In the genomic region with DNA sequence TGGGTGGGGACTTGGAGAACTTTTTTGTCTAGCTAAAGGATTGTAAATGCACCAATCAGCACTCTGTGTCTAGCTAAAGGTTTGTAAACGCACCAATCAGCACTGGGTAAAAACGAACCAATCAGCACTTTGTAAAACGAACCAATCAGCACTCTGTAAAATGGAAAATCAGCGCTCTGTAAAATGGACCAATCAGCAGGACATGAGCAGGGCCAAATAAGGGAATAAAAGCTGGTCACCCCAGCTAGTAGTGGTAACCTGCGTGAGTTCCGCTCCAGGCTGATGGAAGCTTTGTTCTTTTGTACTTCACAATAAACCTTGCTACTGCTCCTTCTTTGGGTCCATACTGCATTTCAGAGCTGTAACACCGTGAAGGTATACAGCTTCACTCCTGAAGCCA, we compare ENCODE assay signal across 1 cellular context.
TF ChIP-seq lines count a peak whose summit lies in the region.

No MANE protein-coding gene starts in this region.

TF ChIP-seq in K562, 482 proteins besides CTCF, POLR2A, EP300 and RAD21:
- TF ChIP-seq ZNF316 (IDR thresholded peaks at IDR 0.05) (peak; percentile 54), DIDO1 (tag; IDR thresholded peaks at IDR 0.05; ENCODE audit: low read depth) (no peak), RB1 (IDR thresholded peaks at IDR 0.05; ENCODE audit: low read depth) (no peak), NFYB (IDR thresholded peaks at IDR 0.05; ENCODE audit: extremely low read depth, insufficient read length) (peak; percentile 19), HMGN3 (IDR thresholded peaks at IDR 0.05; ENCODE audit: borderline replicate concordance, extremely low read depth, insufficient read length, low read depth, low read length) (no peak)
